2 cellular contexts compared by ENCODE assay signal in genomic region chr3:12120374-12121140, GRCh38.
A peak's percentile ranks its signal among the peaks of the same experiment; 100 is the strongest.
TF ChIP-seq lines count a peak whose summit lies in the region.

No MANE protein-coding gene starts in this region.

TF ChIP-seq in IMR-90, 13 proteins besides CTCF, POLR2A, EP300 and RAD21:
- TF ChIP-seq NFE2L2 (IDR thresholded peaks at IDR 0.05; ENCODE audit: low read depth, low read length) (no peak), USF2 (IDR thresholded peaks at IDR 0.05; ENCODE audit: low read depth, low read length) (no peak), RFX5 (IDR thresholded peaks at IDR 0.05; ENCODE audit: low read depth, low read length) (no peak), CEBPB (IDR thresholded peaks at IDR 0.05; ENCODE audit: low read depth, low read length) (peak; percentile 87), ELK1 (IDR thresholded peaks at IDR 0.05; ENCODE audit: borderline replicate concordance, low read depth, low read length) (no peak), MXI1 (IDR thresholded peaks at IDR 0.05; ENCODE audit: borderline replicate concordance, low read depth, low read length) (no peak)

TF ChIP-seq in H1, 55 proteins besides CTCF, POLR2A, EP300 and RAD21:
- no peak for TF ChIP-seq GABPA (IDR thresholded peaks at IDR 0.05; ENCODE audit: borderline replicate concordance, insufficient read depth, low read length)
- no peak for TF ChIP-seq CREB1 (IDR thresholded peaks at IDR 0.05)
- TF ChIP-seq SUZ12 (IDR thresholded peaks at IDR 0.05; ENCODE audit: low read length), result no peak
- TF ChIP-seq CEBPB (IDR thresholded peaks at IDR 0.05; ENCODE audit: low read depth, low read length), result peak; percentile 69; the same call in 1 of the 2 replicates
- TF ChIP-seq SIRT6 (IDR thresholded peaks at IDR 0.05; ENCODE audit: low read length), result no peak
- no peak for TF ChIP-seq NRF1 (IDR thresholded peaks at IDR 0.05; ENCODE audit: low read depth, low read length)
